In the genomic region with DNA sequence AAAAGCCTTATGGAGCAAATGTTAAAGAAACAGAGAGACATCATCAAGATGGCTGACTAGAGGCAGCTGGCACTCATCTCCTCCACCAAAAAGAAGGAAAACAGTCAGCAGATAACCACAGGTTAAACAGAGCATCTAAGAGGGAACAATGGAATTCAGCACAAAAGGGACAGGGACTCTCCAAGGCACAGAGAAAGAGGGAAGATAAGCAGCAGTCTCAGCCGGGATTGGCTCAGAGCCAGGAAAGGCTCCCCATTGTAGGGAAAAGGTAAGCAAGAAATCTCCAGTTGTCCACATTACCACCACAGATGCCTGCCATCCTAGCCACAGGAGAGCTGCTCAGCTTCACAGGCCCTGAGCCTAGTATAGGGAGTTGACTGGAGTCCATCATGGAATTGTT, we compare ENCODE assay signal across 28 cellular contexts.
"Had no signal": no experiment of that assay in that cellular context is flagged by ENCODE, and none has a peak within 500 bp of the region (broad histone marks: within the 10 kb centered on the region; RNA-seq: fewer than 3 reads in every experiment).

No MANE protein-coding gene starts in this region.

- DNase-seq: activated CD4-positive, alpha-beta T cell treated with anti-CD3 and anti-CD28 coated beads for 4 hours; activated CD4-positive, alpha-beta T cell treated with anti-CD3 and anti-CD28 coated beads, Interleukin-2, amount 50 U/mL, for 4 hours; activated CD4-positive, CD25-positive, alpha-beta regulatory T cell; activated effector memory CD4-positive, alpha-beta T cell treated with Interleukin-2 at 50 U/mL for 16 hours; activated naive CD4-positive, alpha-beta T cell treated with anti-CD3 and anti-CD28 coated beads for 36 hours; activated naive CD8-positive, alpha-beta T cell treated with anti-CD3 and anti-CD28 coated beads for 36 hours; adrenal gland; aorta; body of pancreas; dermis blood vessel endothelial cell; effector CD4-positive, alpha-beta T cell; esophagus squamous epithelium; kidney glomerular epithelial cell; left lung; mesendoderm; natural killer cell; stimulated activated CD4-positive, alpha-beta T cell treated with anti-CD3 and anti-CD28 coated beads, Interleukin-1b, Interleukin-23, amount 100 ng/mL, for 48 hours; stimulated activated CD4-positive, alpha-beta T cell treated with anti-CD3 and anti-CD28 coated beads, Interleukin-4, amount 100 ng/mL, for 4 hours; stimulated activated CD8-positive, alpha-beta memory T cell treated with anti-CD3 and anti-CD28 coated beads, Interleukin-4, amount 100 ng/mL, for 48 hours; stomach; thyroid gland; upper lobe of left lung had no signal

- H3K9me3 Mint-ChIP-seq: natural killer cell had no signal

- ATAC-seq: body of pancreas, left lung, natural killer cell had no signal

- H3K27ac Mint-ChIP-seq: activated naive CD4-positive, alpha-beta T cell treated with anti-CD3 and anti-CD28 coated beads for 36 hours; activated naive CD8-positive, alpha-beta T cell treated with anti-CD3 and anti-CD28 coated beads for 36 hours; natural killer cell; stimulated activated naive B cell treated with anti-CD40 and anti-IgM and Interleukin-4, amounts not matched to agents 10 μg/mL and 1 μg/mL and 100 μg/mL, for 72 hours had no signal

- H3K27me3 Mint-ChIP-seq: activated naive CD8-positive, alpha-beta T cell treated with anti-CD3 and anti-CD28 coated beads for 36 hours; stimulated activated naive B cell treated with anti-CD40 and anti-IgM and Interleukin-4, amounts not matched to agents 10 μg/mL and 1 μg/mL and 100 μg/mL, for 72 hours had no signal

- H3K4me2 ChIP-seq: smooth muscle cell had no signal

- H3K27me3 ChIP-seq: adrenal gland, body of pancreas, esophagus squamous epithelium, left lung, right atrium auricular region, stomach, thyroid gland, upper lobe of left lung, vagina had no signal

- H3K9me3 ChIP-seq: body of pancreas, esophagus squamous epithelium, left lung, right atrium auricular region, stomach, thyroid gland, upper lobe of left lung, vagina had no signal

- H3K4me3 ChIP-seq: adrenal gland, body of pancreas, esophagus squamous epithelium, left lung, lung, right atrium auricular region, smooth muscle cell, stomach, thyroid gland, upper lobe of left lung, vagina had no signal

- H3K4me1 ChIP-seq: adrenal gland, body of pancreas, esophagus squamous epithelium, left lung, right atrium auricular region, stomach, thyroid gland, upper lobe of left lung, vagina had no signal

- H3K4me3 Mint-ChIP-seq: activated naive CD4-positive, alpha-beta T cell treated with anti-CD3 and anti-CD28 coated beads for 36 hours; activated naive CD8-positive, alpha-beta T cell treated with anti-CD3 and anti-CD28 coated beads for 36 hours; natural killer cell; stimulated activated naive B cell treated with anti-CD40 and anti-IgM and Interleukin-4, amounts not matched to agents 10 μg/mL and 1 μg/mL and 100 μg/mL, for 72 hours had no signal

- H3K36me3 ChIP-seq: adrenal gland, esophagus squamous epithelium, left lung, right atrium auricular region, thyroid gland, vagina had no signal

- H3K27ac ChIP-seq: adrenal gland, body of pancreas, epithelial cell of prostate, esophagus squamous epithelium, left lung, right atrium auricular region, stomach, thyroid gland, upper lobe of left lung, vagina had no signal

- H3K4me1 Mint-ChIP-seq: activated naive CD8-positive, alpha-beta T cell treated with anti-CD3 and anti-CD28 coated beads for 36 hours; natural killer cell had no signal

- H3K36me3 Mint-ChIP-seq: natural killer cell had no signal
